Comparison of ENCODE assay signal across 13 cellular contexts in genomic region chr12:46402861-46403731, GRCh38. TPM values are rescaled to one million over a fixed set of nuclear protein-coding genes. Genes with fewer than 3 reads are reported as not detected.
DNase-seq lines count a peak whose midpoint lies in the region; ATAC-seq and TF ChIP-seq lines count a peak whose summit lies in the region.
"Had no signal": no experiment of that assay in that cellular context is flagged by ENCODE, and none has a peak within 500 bp of the region (broad histone marks: within the 10 kb centered on the region; RNA-seq: fewer than 3 reads in every experiment).

No MANE protein-coding gene starts in this region.

- H4K91ac ChIP-seq in neuronal stem cell (ENCODE audit: low read depth, low read length, poor library complexity): no peak overlapping the region

- no peaks in the 10 kb centered on the region for H3K36me3 Mint-ChIP-seq in endothelial cell (ENCODE audit: low read depth, unreplicated experiment)

- peak overlapping the region; percentile 67 for H3K27ac Mint-ChIP-seq in endothelial cell (ENCODE audit: unreplicated experiment)

- H3K9me3 Mint-ChIP-seq in endothelial cell (ENCODE audit: unreplicated experiment): no peaks in the 10 kb centered on the region

- no CpG with 5 or more reads among the region's 4 CpGs for WGBS in neuronal stem cell (ENCODE audit: extremely low coverage in 2 of 2, insufficient read length in 2 of 2, insufficient replicate concordance in 1 of 2), 2 donors

- TF ChIP-seq CTCF in endothelial cell (IDR thresholded peaks at IDR 0.05; ENCODE audit: unreplicated experiment): no peak
- no peak for TF ChIP-seq CTCF in gastrocnemius medialis (IDR thresholded peaks at IDR 0.05 in 4 of 5, conservative IDR thresholded peaks at IDR 0.05 in 1 of 5)

- no peaks in the 10 kb centered on the region for H3K36me3 ChIP-seq in BLaER1 treated with 17β-estradiol and CSF1 and Interleukin-3, amounts not matched to agents 10 nM and 100 nM
- H3K36me3 ChIP-seq in neuronal stem cell (replicated peaks in 1 of 2; ENCODE audit: control insufficient read depth in 2 of 2, insufficient read depth in 2 of 2, low read length in 2 of 2): no peaks in the 10 kb centered on the region
- H3K36me3 ChIP-seq in gastrocnemius medialis: no peaks in the 10 kb centered on the region
- H3K36me3 ChIP-seq: spleen had no signal

- no peak overlapping the region for H2AK5ac ChIP-seq in neuronal stem cell (ENCODE audit: low read depth, low read length)

- no peak overlapping the region for H3K23ac ChIP-seq in neuronal stem cell (ENCODE audit: low read depth, low read length, poor library complexity)

- intact Hi-C loops in gastrocnemius medialis (cut with DNase I; ENCODE audit: low total_unique reads): no loop called here

- no peak overlapping the region for H3K9ac ChIP-seq in BLaER1 treated with 17β-estradiol and CSF1 and Interleukin-3, amounts not matched to agents 10 nM and 100 nM
- H3K9ac ChIP-seq in neuronal stem cell (ENCODE audit: low read depth, low read length, poor library complexity): no peak overlapping the region

- no peak overlapping the region for H4K8ac ChIP-seq in neuronal stem cell (ENCODE audit: low read depth, low read length)

- H3K4me2 ChIP-seq in BLaER1 treated with 17β-estradiol and CSF1 and Interleukin-3, amounts not matched to agents 10 nM and 100 nM: peak overlapping the region in 9 of 11 experiments; percentile 8 to 58 (median 23); a peak in 14 of 22 replicates
- no peak overlapping the region for H3K4me2 ChIP-seq in neuronal stem cell (ENCODE audit: insufficient read depth, low read length, poor library complexity, severe bottlenecking)

- no peak for TF ChIP-seq POLR2A in gastrocnemius medialis (IDR thresholded peaks at IDR 0.05)

- H2BK15ac ChIP-seq in neuronal stem cell (ENCODE audit: low read length): no peak overlapping the region

- no peaks in the 10 kb centered on the region for H3K27me3 ChIP-seq in BLaER1 treated with 17β-estradiol and CSF1 and Interleukin-3, amounts not matched to agents 10 nM and 100 nM
- peaks cover 0 to 5% (median 0%) of the 10 kb centered on the region in 3 experiments for H3K27me3 ChIP-seq in neuronal stem cell (ENCODE audit: control insufficient read depth in 3 of 3, insufficient read depth in 3 of 3, low read depth in 1 of 3, low read length in 3 of 3)
- H3K27me3 ChIP-seq in gastrocnemius medialis: no peaks in the 10 kb centered on the region
- H3K27me3 ChIP-seq: spleen had no signal

- H2BK120ac ChIP-seq in neuronal stem cell (ENCODE audit: low read depth, low read length): no peak overlapping the region

- no peak overlapping the region for H3K4me3 Mint-ChIP-seq in endothelial cell (ENCODE audit: unreplicated experiment)

- no peak overlapping the region for H2BK12ac ChIP-seq in neuronal stem cell (ENCODE audit: low read length)

- H3K27me3 Mint-ChIP-seq in endothelial cell (ENCODE audit: unreplicated experiment): peaks cover 1% of the 10 kb centered on the region

- no peaks in the 10 kb centered on the region for H3K79me1 ChIP-seq in neuronal stem cell (ENCODE audit: low read depth, low read length)

- H3K9me3 ChIP-seq in BLaER1 treated with 17β-estradiol and CSF1 and Interleukin-3, amounts not matched to agents 10 nM and 100 nM (replicated peaks in 1 of 11): peaks cover 0 to 9% (median 0%) of the 10 kb centered on the region in 11 experiments; a peak in 3 of 22 replicates
- peaks cover 0 to 2% of the 10 kb centered on the region in 2 donors for H3K9me3 ChIP-seq in neuronal stem cell (replicated peaks in 1 of 2; ENCODE audit: control insufficient read depth in 2 of 2, insufficient read depth in 1 of 2, low read depth in 1 of 2, low read length in 2 of 2)
- H3K9me3 ChIP-seq in gastrocnemius medialis: no peaks in the 10 kb centered on the region

- H3K18ac ChIP-seq in neuronal stem cell (ENCODE audit: low read length): no peak overlapping the region

- H3K27ac ChIP-seq in BLaER1 treated with 17β-estradiol and CSF1 and Interleukin-3, amounts not matched to agents 10 nM and 100 nM: no peak overlapping the region
- H3K27ac ChIP-seq in neuronal stem cell (replicated peaks; ENCODE audit: low read length) (no peak overlapping the region), gastrocnemius medialis (peak overlapping the region in 1 of 4 donors; percentile 49)
- H3K27ac ChIP-seq: C4-2B, spleen had no signal

- no peak overlapping the region for H2BK5ac ChIP-seq in neuronal stem cell (ENCODE audit: low read length)

- ATAC-seq in gastrocnemius medialis (no peak), HG02759 (IDR thresholded peaks at IDR 0.05; ENCODE audit: unreplicated experiment) (no peak)

- DNase-seq in NCI-H526 treated with DMSO at 0.1 percent for 48 hours (lab: John Stamatoyannopoulos, UW) (peak; percentile 11), endothelial cell (ENCODE audit: low spot score) (no peak), neuronal stem cell (ENCODE audit: low spot score) (no peak), NOMO-1 (lab: John Stamatoyannopoulos, UW; ENCODE audit: unreplicated experiment in 2 of 2) (no peak), gastrocnemius medialis (no peak), NCI-H226 (no peak)
- DNase-seq: activated naive CD4-positive, alpha-beta T cell treated with anti-CD3 and anti-CD28 coated beads, Interleukin-2, amount 50 U/mL, for 16 hours; erythroblast; NCI-H187 treated with DMSO at 0.1 percent for 48 hours; spleen had no signal

- peaks cover 14 to 22% (median 21%) of the 10 kb centered on the region in 10 experiments; a peak in 19 of 20 replicates for H3K4me1 ChIP-seq in BLaER1 treated with 17β-estradiol and CSF1 and Interleukin-3, amounts not matched to agents 10 nM and 100 nM
- H3K4me1 ChIP-seq in neuronal stem cell (ENCODE audit: control insufficient read depth in 2 of 2, insufficient read depth in 1 of 2, low read depth in 1 of 2, low read length in 2 of 2) (no peaks in the 10 kb centered on the region), gastrocnemius medialis (peaks cover 40 to 41% of the 10 kb centered on the region in 2 donors)

- no peak overlapping the region for H3K14ac ChIP-seq in neuronal stem cell (ENCODE audit: low read length)

- no peak overlapping the region for H3K4me3 ChIP-seq in BLaER1 treated with 17β-estradiol and CSF1 and Interleukin-3, amounts not matched to agents 10 nM and 100 nM
- H3K4me3 ChIP-seq in neuronal stem cell (ENCODE audit: low read length in 2 of 2) (no peak overlapping the region), gastrocnemius medialis (no peak overlapping the region)
- H3K4me3 ChIP-seq: spleen had no signal

- peaks cover 31% of the 10 kb centered on the region for H3K4me1 Mint-ChIP-seq in endothelial cell (ENCODE audit: unreplicated experiment)

- in situ Hi-C loops in gastrocnemius medialis (cut with MboI; ENCODE audit: low sequenced_read_pairs in 4 of 4): no loop called here

- H4K20me1 ChIP-seq in BLaER1 treated with 17β-estradiol and CSF1 and Interleukin-3, amounts not matched to agents 10 nM and 100 nM: no peaks in the 10 kb centered on the region

- no peak overlapping the region for H3K4ac ChIP-seq in neuronal stem cell (ENCODE audit: low read length)

- H2AFZ ChIP-seq in neuronal stem cell (ENCODE audit: low read length): peak overlapping the region; percentile 5

RNA-seq across cellular contexts. Expression of gene SLC38A2, which starts 30.5 kb away (rescaled TPM):
- 249 TPM for total RNA-seq in endothelial cell (ENCODE audit: unreplicated experiment)
- 168 TPM for polyA plus RNA-seq in neuronal stem cell (2013, experiment 1 of 2)
- 171 TPM for polyA plus RNA-seq in neuronal stem cell (2013, experiment 2 of 2)
- 100 to 1,000 TPM; 260 to 853 (median 400) TPM for total RNA-seq in gastrocnemius medialis
